ENCODE assay signal across 1 cellular context in the genomic region with DNA sequence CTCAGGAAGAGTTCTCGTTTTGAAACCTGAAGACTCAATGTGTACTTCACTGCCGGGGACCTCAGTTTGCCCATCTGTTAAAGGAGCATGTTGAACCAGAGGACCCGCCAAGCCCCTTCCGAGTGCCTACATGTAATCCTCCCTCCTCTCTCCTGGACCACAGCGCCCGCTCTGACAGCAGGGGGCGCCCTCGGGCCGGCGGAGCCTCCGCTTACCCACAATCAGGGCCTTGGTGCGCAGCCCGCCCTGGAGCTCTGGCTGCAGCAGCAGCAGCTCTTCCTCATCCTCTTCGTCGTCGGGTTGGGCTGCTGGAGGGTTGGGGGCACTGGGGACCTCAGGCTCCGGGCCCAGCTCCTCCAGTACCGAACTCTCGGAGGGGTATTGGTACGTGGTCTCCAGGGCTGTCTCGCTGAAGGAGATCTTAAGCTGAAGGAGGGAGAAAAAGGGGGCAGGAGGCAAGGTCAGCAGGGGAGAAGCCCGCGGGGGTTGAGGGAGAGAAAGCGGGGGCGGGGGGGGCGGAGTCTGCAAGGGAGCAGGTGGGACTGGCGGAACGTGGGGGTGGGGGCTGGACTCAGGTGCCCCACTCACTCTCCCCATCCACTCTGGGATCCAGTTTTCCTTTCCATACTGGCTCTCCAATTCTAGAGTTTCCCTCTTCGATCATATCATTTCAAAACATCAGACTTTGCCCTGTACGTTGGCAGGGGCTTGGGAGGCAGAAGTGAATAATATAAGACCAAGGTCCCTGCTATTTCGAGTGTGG.
TF ChIP-seq lines count a peak whose summit lies in the region.

No MANE protein-coding gene starts in this region.

TF ChIP-seq in HepG2, 621 proteins besides CTCF, POLR2A, EP300 and RAD21 (continued from another document and continues in another):
- TF ChIP-seq, protein P1, sequence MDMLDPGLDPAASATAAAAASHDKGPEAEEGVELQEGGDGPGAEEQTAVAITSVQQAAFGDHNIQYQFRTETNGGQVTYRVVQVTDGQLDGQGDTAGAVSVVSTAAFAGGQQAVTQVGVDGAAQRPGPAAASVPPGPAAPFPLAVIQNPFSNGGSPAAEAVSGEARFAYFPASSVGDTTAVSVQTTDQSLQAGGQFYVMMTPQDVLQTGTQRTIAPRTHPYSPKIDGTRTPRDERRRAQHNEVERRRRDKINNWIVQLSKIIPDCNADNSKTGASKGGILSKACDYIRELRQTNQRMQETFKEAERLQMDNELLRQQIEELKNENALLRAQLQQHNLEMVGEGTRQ (IDR thresholded peaks at IDR 0.05; ENCODE audit: low read depth, low read length): no peak
- TF ChIP-seq, protein P1 (CRISPR knock-in tag; IDR thresholded peaks at IDR 0.05; ENCODE audit: borderline replicate concordance): no peak
- peak; percentile 92 for TF ChIP-seq BORCS8-MEF2B (CRISPR knock-in tag; IDR thresholded peaks at IDR 0.05)
- no peak for TF ChIP-seq CENPT (CRISPR knock-in tag; IDR thresholded peaks at IDR 0.05; ENCODE audit: low read depth)
- TF ChIP-seq TP53 (CRISPR knock-in tag; conservative IDR thresholded peaks at IDR 0.05): no peak
- TF ChIP-seq ZNF7 (CRISPR knock-in tag; IDR thresholded peaks at IDR 0.05): no peak
- TF ChIP-seq, protein P2, sequence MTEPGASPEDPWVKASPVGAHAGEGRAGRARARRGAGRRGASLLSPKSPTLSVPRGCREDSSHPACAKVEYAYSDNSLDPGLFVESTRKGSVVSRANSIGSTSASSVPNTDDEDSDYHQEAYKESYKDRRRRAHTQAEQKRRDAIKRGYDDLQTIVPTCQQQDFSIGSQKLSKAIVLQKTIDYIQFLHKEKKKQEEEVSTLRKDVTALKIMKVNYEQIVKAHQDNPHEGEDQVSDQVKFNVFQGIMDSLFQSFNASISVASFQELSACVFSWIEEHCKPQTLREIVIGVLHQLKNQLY (CRISPR knock-in tag; IDR thresholded peaks at IDR 0.05): peak; percentile 61
- peak; percentile 31; the same call in 1 of the 2 replicates for TF ChIP-seq FOXK1 (CRISPR knock-in tag; IDR thresholded peaks at IDR 0.05; ENCODE audit: borderline replicate concordance, low read depth)
- TF ChIP-seq, protein P3, sequence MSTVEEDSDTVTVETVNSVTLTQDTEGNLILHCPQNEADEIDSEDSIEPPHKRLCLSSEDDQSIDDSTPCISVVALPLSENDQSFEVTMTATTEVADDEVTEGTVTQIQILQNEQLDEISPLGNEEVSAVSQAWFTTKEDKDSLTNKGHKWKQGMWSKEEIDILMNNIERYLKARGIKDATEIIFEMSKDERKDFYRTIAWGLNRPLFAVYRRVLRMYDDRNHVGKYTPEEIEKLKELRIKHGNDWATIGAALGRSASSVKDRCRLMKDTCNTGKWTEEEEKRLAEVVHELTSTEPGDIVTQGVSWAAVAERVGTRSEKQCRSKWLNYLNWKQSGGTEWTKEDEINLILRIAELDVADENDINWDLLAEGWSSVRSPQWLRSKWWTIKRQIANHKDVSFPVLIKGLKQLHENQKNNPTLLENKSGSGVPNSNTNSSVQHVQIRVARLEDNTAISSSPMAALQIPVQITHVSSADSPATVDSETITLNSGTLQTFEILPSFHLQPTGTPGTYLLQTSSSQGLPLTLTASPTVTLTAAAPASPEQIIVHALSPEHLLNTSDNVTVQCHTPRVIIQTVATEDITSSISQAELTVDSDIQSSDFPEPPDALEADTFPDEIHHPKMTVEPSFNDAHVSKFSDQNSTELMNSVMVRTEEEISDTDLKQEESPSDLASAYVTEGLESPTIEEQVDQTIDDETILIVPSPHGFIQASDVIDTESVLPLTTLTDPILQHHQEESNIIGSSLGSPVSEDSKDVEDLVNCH (CRISPR knock-in tag; IDR thresholded peaks at IDR 0.05): no peak
- TF ChIP-seq, protein P4, sequence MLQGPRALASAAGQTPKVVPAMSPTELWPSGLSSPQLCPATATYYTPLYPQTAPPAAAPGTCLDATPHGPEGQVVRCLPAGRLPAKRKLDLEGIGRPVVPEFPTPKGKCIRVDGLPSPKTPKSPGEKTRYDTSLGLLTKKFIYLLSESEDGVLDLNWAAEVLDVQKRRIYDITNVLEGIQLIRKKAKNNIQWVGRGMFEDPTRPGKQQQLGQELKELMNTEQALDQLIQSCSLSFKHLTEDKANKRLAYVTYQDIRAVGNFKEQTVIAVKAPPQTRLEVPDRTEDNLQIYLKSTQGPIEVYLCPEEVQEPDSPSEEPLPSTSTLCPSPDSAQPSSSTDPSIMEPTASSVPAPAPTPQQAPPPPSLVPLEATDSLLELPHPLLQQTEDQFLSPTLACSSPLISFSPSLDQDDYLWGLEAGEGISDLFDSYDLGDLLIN (CRISPR knock-in tag; IDR thresholded peaks at IDR 0.05; ENCODE audit: borderline replicate concordance): no peak
- peak; percentile 96 for TF ChIP-seq SSRP1 (CRISPR knock-in tag; IDR thresholded peaks at IDR 0.05)
- TF ChIP-seq ZNF335 (CRISPR knock-in tag; IDR thresholded peaks at IDR 0.05): no peak
- no peak for TF ChIP-seq MEIS2 (CRISPR knock-in tag; IDR thresholded peaks at IDR 0.05)
- TF ChIP-seq, protein P5, sequence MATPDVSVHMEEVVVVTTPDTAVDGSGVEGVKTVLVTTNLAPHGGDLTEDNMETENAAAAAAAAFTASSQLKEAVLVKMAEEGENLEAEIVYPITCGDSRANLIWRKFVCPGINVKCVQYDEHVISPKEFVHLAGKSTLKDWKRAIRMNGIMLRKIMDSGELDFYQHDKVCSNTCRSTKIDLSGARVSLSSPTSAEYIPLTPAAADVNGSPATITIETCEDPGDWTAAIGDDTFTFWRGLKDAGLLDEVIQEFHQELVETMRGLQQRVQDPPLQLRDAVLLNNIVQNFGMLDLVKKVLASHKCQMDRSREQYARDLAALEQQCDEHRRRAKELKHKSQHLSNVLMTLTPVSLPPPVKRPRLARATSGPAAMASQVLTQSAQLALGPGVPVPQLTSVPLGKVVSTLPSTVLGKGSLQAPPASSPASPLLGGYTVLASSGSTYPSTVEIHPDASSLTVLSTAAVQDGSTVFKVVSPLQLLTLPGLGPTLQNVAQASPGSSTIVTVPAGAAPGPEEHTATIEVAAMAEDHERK (CRISPR knock-in tag; IDR thresholded peaks at IDR 0.05; ENCODE audit: low read depth): no peak
- TF ChIP-seq ZNF207 (IDR thresholded peaks at IDR 0.05; ENCODE audit: borderline replicate concordance): no peak
- TF ChIP-seq RFX5 (IDR thresholded peaks at IDR 0.05; ENCODE audit: low read depth, low read length): peak; percentile 22; the same call in 1 of the 2 replicates
- TF ChIP-seq ZFP36L2 (CRISPR knock-in tag; IDR thresholded peaks at IDR 0.05): peak; percentile 78; the same call in 1 of the 2 replicates
- no peak for TF ChIP-seq ZEB1 (IDR thresholded peaks at IDR 0.05; ENCODE audit: insufficient replicate concordance, low read depth)
- TF ChIP-seq, protein P6, sequence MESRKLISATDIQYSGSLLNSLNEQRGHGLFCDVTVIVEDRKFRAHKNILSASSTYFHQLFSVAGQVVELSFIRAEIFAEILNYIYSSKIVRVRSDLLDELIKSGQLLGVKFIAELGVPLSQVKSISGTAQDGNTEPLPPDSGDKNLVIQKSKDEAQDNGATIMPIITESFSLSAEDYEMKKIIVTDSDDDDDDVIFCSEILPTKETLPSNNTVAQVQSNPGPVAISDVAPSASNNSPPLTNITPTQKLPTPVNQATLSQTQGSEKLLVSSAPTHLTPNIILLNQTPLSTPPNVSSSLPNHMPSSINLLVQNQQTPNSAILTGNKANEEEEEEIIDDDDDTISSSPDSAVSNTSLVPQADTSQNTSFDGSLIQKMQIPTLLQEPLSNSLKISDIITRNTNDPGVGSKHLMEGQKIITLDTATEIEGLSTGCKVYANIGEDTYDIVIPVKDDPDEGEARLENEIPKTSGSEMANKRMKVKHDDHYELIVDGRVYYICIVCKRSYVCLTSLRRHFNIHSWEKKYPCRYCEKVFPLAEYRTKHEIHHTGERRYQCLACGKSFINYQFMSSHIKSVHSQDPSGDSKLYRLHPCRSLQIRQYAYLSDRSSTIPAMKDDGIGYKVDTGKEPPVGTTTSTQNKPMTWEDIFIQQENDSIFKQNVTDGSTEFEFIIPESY (CRISPR knock-in tag; IDR thresholded peaks at IDR 0.05): peak; percentile 96
- TF ChIP-seq ZNF772 (CRISPR knock-in tag; IDR thresholded peaks at IDR 0.05): 0 out of 2 replicates have a peak, but pooled peaks have one; percentile 58
- no peak for TF ChIP-seq ZNF44 (CRISPR knock-in tag; IDR thresholded peaks at IDR 0.05)
- peak; percentile 76 for TF ChIP-seq ERF (CRISPR knock-in tag; IDR thresholded peaks at IDR 0.05)
- TF ChIP-seq TAF15 (IDR thresholded peaks at IDR 0.05; ENCODE audit: low read depth, low read length, poor library complexity, severe bottlenecking): peak; percentile 93
- no peak for TF ChIP-seq GATA4 (IDR thresholded peaks at IDR 0.05; ENCODE audit: borderline replicate concordance, low read depth)
- peak; percentile 88 for TF ChIP-seq ZNF331 (CRISPR knock-in tag; IDR thresholded peaks at IDR 0.05)
- 0 out of 2 replicates have a peak, but pooled peaks have one; percentile 47 for TF ChIP-seq MIER3 (CRISPR knock-in tag; IDR thresholded peaks at IDR 0.05; ENCODE audit: borderline replicate concordance)
- TF ChIP-seq HNF4A (CRISPR knock-in tag; IDR thresholded peaks at IDR 0.05): peak; percentile 72
- TF ChIP-seq ZNF775 (CRISPR knock-in tag; IDR thresholded peaks at IDR 0.05; ENCODE audit: borderline replicate concordance): peak; percentile 66; the same call in 1 of the 2 replicates
- TF ChIP-seq FOXC1 (CRISPR knock-in tag; IDR thresholded peaks at IDR 0.05; ENCODE audit: borderline replicate concordance): 0 out of 2 replicates have a peak, but pooled peaks have one; percentile 27
- TF ChIP-seq, protein P7, sequence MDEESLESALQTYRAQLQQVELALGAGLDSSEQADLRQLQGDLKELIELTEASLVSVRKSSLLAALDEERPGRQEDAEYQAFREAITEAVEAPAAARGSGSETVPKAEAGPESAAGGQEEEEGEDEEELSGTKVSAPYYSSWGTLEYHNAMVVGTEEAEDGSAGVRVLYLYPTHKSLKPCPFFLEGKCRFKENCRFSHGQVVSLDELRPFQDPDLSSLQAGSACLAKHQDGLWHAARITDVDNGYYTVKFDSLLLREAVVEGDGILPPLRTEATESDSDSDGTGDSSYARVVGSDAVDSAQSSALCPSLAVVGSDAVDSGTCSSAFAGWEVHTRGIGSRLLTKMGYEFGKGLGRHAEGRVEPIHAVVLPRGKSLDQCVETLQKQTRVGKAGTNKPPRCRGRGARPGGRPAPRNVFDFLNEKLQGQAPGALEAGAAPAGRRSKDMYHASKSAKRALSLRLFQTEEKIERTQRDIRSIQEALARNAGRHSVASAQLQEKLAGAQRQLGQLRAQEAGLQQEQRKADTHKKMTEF (CRISPR knock-in tag; IDR thresholded peaks at IDR 0.05): peak; percentile 64
- TF ChIP-seq SAFB2 (CRISPR knock-in tag; IDR thresholded peaks at IDR 0.05; ENCODE audit: borderline replicate concordance, low read depth): no peak
- peak; percentile 81 for TF ChIP-seq ZBTB7B (CRISPR knock-in tag; IDR thresholded peaks at IDR 0.05)
- TF ChIP-seq RCOR2 (CRISPR knock-in tag; IDR thresholded peaks at IDR 0.05): peak; percentile 62; the same call in 1 of the 2 replicates
- TF ChIP-seq ISL2 (CRISPR knock-in tag; IDR thresholded peaks at IDR 0.05): peak; percentile 69
- TF ChIP-seq, protein P8, sequence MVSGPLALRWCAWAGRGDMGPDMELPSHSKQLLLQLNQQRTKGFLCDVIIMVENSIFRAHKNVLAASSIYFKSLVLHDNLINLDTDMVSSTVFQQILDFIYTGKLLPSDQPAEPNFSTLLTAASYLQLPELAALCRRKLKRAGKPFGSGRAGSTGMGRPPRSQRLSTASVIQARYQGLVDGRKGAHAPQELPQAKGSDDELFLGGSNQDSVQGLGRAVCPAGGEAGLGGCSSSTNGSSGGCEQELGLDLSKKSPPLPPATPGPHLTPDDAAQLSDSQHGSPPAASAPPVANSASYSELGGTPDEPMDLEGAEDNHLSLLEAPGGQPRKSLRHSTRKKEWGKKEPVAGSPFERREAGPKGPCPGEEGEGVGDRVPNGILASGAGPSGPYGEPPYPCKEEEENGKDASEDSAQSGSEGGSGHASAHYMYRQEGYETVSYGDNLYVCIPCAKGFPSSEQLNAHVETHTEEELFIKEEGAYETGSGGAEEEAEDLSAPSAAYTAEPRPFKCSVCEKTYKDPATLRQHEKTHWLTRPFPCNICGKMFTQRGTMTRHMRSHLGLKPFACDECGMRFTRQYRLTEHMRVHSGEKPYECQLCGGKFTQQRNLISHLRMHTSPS (CRISPR knock-in tag; IDR thresholded peaks at IDR 0.05; ENCODE audit: low read depth): peak; percentile 36; the same call in 1 of the 2 replicates
- no peak for TF ChIP-seq ZNF496 (CRISPR knock-in tag; IDR thresholded peaks at IDR 0.05; ENCODE audit: insufficient replicate concordance)
- TF ChIP-seq, protein P9, sequence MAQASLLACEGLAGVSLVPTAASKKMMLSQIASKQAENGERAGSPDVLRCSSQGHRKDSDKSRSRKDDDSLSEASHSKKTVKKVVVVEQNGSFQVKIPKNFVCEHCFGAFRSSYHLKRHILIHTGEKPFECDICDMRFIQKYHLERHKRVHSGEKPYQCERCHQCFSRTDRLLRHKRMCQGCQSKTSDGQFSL (CRISPR knock-in tag; IDR thresholded peaks at IDR 0.05): no peak
- no peak for TF ChIP-seq SCMH1 (CRISPR knock-in tag; IDR thresholded peaks at IDR 0.05; ENCODE audit: borderline replicate concordance)
- no peak for TF ChIP-seq EHMT2 (IDR thresholded peaks at IDR 0.05; ENCODE audit: borderline replicate concordance, low read depth, low read length)
- no peak for TF ChIP-seq ZNF75D (CRISPR knock-in tag; IDR thresholded peaks at IDR 0.05; ENCODE audit: borderline replicate concordance)
- TF ChIP-seq SMARCC2 (IDR thresholded peaks at IDR 0.05): no peak
- peak; percentile 70; the same call in 1 of the 2 replicates for TF ChIP-seq ZNF235 (CRISPR knock-in tag; IDR thresholded peaks at IDR 0.05; ENCODE audit: borderline replicate concordance)
- TF ChIP-seq ZNF839 (CRISPR knock-in tag; IDR thresholded peaks at IDR 0.05; ENCODE audit: borderline replicate concordance): peak; percentile 64; the same call in 1 of the 2 replicates
- TF ChIP-seq TRIM24 (CRISPR knock-in tag; IDR thresholded peaks at IDR 0.05): no peak
- 0 out of 2 replicates have a peak, but pooled peaks have one; percentile 35 for TF ChIP-seq ZSCAN29 (CRISPR knock-in tag; conservative IDR thresholded peaks at IDR 0.05)
- TF ChIP-seq ZNF34 (CRISPR knock-in tag; IDR thresholded peaks at IDR 0.05; ENCODE audit: borderline replicate concordance): peak; percentile 77; the same call in 1 of the 2 replicates
- TF ChIP-seq MLLT10 (CRISPR knock-in tag; IDR thresholded peaks at IDR 0.05): no peak
- TF ChIP-seq, protein P10, sequence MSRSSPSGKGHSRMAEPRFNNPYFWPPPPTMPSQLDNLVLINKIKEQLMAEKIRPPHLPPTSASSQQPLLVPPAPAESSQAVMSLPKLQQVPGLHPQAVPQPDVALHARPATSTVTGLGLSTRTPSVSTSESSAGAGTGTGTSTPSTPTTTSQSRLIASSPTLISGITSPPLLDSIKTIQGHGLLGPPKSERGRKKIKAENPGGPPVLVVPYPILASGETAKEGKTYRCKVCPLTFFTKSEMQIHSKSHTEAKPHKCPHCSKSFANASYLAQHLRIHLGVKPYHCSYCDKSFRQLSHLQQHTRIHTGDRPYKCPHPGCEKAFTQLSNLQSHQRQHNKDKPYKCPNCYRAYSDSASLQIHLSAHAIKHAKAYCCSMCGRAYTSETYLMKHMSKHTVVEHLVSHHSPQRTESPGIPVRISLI (CRISPR knock-in tag; IDR thresholded peaks at IDR 0.05; ENCODE audit: borderline replicate concordance): peak; percentile 37; the same call in 1 of the 2 replicates
